Comparison of ENCODE assay signal across 26 cellular contexts in the genomic region with DNA sequence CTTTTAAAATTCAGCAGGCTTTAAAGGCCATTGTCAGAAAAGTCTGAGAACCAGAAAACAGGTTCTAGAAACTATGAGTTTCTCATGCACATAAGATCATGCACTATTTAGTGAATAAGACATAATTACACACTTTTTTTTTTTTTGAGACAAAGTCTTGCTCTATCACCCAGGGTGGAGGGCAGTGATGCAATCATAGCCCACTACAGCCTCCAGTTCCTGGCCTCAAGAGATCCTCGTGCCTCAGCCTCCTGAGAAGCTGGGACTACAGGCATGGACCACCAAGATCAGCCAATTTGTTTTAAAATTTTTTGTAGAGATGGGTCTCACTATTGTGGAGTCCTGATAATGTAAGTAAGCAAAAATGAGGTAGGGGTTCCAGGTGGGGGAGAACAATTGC.
DNase-seq lines count a peak whose midpoint lies in the region; ATAC-seq and TF ChIP-seq lines count a peak whose summit lies in the region.
"Had no signal": no experiment of that assay in that cellular context is flagged by ENCODE, and none has a peak within 500 bp of the region (broad histone marks: within the 10 kb centered on the region; RNA-seq: fewer than 3 reads in every experiment).

No MANE protein-coding gene starts in this region.

- H3K27me3 ChIP-seq in CD8-positive, alpha-beta T cell (ENCODE audit: insufficient read depth, low read length), result no peaks in the 10 kb centered on the region
- no peaks in the 10 kb centered on the region for H3K27me3 ChIP-seq in smooth muscle cell (ENCODE audit: low read depth)
- H3K27me3 ChIP-seq: adrenal gland, breast epithelium, heart right ventricle had no signal

- no peaks in the 10 kb centered on the region for H3K9me3 Mint-ChIP-seq in CD8-positive, alpha-beta T cell
- H3K9me3 Mint-ChIP-seq in IgD-negative memory B cell (no peaks in the 10 kb centered on the region), activated B cell treated with CpG ODN at 0.5 μM for 24 hours (no peaks in the 10 kb centered on the region)
- H3K9me3 Mint-ChIP-seq: GM23338, HFFc6 had no signal

- H3K79me2 ChIP-seq in smooth muscle cell (ENCODE audit: low read depth), result no peaks in the 10 kb centered on the region

- DNase-seq in CD8-positive, alpha-beta T cell, result no peak
- no peak for DNase-seq in activated B cell treated with CpG ODN at 0.5 μM for 24 hours
- no peak for DNase-seq in smooth muscle cell (lab: John Stamatoyannopoulos, UW; ENCODE audit: unreplicated experiment)
- no peak for DNase-seq in NCI-H146 treated with DMSO at 0.1 percent for 48 hours (lab: John Stamatoyannopoulos, UW; ENCODE audit: unreplicated experiment)
- no peak for DNase-seq in sciatic nerve (ENCODE audit: low spot score)
- DNase-seq: activated CD4-positive, alpha-beta T cell treated with anti-CD3 and anti-CD28 coated beads, Interleukin-2, amount 50 U/mL, for 4 hours; activated gamma-delta T cell; adrenal gland; DMS153; effector CD8-positive, alpha-beta T cell; erythroblast; heart right ventricle; HFFc6; left cardiac atrium; NCI-H1436; NCI-H510A treated with DMSO at 0.1 percent for 48 hours; occipital lobe; stimulated activated CD4-positive, alpha-beta T cell treated with anti-CD3 and anti-CD28 coated beads, Interleukin-2, amount 100 ng/mL, for 48 hours; stimulated activated naive CD4-positive, alpha-beta T cell; T-helper 9 cell had no signal

- ATAC-seq in CD8-positive, alpha-beta T cell, result no peak
- no peak for ATAC-seq in activated B cell treated with CpG ODN at 0.5 μM for 24 hours (ENCODE audit: low read depth)
- ATAC-seq in sciatic nerve, result no peak
- no peak for ATAC-seq in GM21526 (IDR thresholded peaks at IDR 0.05; ENCODE audit: low FRiP score, unreplicated experiment)
- ATAC-seq: GM23338, left cardiac atrium had no signal

- WGBS in smooth muscle cell (ENCODE audit: low lambda C conversion rate), result 89% methylated on average over 1 of the region's 1 CpG

- H3K27me3 Mint-ChIP-seq in CD8-positive, alpha-beta T cell (ENCODE audit: low read depth), result no peaks in the 10 kb centered on the region
- H3K27me3 Mint-ChIP-seq in IgD-negative memory B cell, result no peaks in the 10 kb centered on the region
- H3K27me3 Mint-ChIP-seq in activated B cell treated with CpG ODN at 0.5 μM for 24 hours, result no peaks in the 10 kb centered on the region

- POLR2A ChIA-PET in CD8-positive, alpha-beta T cell (lab: Charles Lee), result interaction anchor here (0.9 to 2.9 kb wide), 2 partner anchors 15 to 108 kb away, joined by 3 to 11 read pairs; no protein-coding TSS in a partner anchor
- POLR2A ChIA-PET in activated B cell treated with CpG ODN at 0.5 μM for 24 hours (lab: Charles Lee), result interaction anchor here (0.9 to 2.2 kb wide), 6 partner anchors 9 to 370 kb away, joined by 3 to 6 read pairs (median 4); partner anchors contain the start of gene SLC25A24

- H3K36me3 Mint-ChIP-seq in CD8-positive, alpha-beta T cell, result no peaks in the 10 kb centered on the region
- H3K36me3 Mint-ChIP-seq in IgD-negative memory B cell (no peaks in the 10 kb centered on the region), activated B cell treated with CpG ODN at 0.5 μM for 24 hours (ENCODE audit: low read depth) (no peaks in the 10 kb centered on the region)

- peak overlapping the region; percentile 55 for H3K4me2 ChIP-seq in smooth muscle cell
- H3K4me2 ChIP-seq: GM23338 had no signal

- H3K4me3 Mint-ChIP-seq in CD8-positive, alpha-beta T cell, result no peak overlapping the region
- H3K4me3 Mint-ChIP-seq in IgD-negative memory B cell (peak overlapping the region in 3 of 4 donors; percentile 15 to 50 (median 47)), activated B cell treated with CpG ODN at 0.5 μM for 24 hours (peak overlapping the region; percentile 24)
- H3K4me3 Mint-ChIP-seq: GM23338, HFFc6 had no signal

- H3K4me1 ChIP-seq in CD8-positive, alpha-beta T cell (ENCODE audit: insufficient read depth, low read length), result peaks cover 43% of the 10 kb centered on the region
- no peaks in the 10 kb centered on the region for H3K4me1 ChIP-seq in smooth muscle cell (ENCODE audit: low read depth)
- H3K4me1 ChIP-seq: adrenal gland, breast epithelium had no signal

- peaks cover 62% of the 10 kb centered on the region for H3K4me1 Mint-ChIP-seq in CD8-positive, alpha-beta T cell (ENCODE audit: low read depth)
- H3K4me1 Mint-ChIP-seq in IgD-negative memory B cell, result peaks cover 53 to 69% (median 58%) of the 10 kb centered on the region in 3 donors
- H3K4me1 Mint-ChIP-seq in activated B cell treated with CpG ODN at 0.5 μM for 24 hours, result peaks cover 93% of the 10 kb centered on the region

- H3K4me3 ChIP-seq in CD8-positive, alpha-beta T cell (ENCODE audit: low read depth, low read length), result no peak overlapping the region
- no peak overlapping the region for H3K4me3 ChIP-seq in smooth muscle cell
- H3K4me3 ChIP-seq: adrenal gland, breast epithelium, GM23338, heart right ventricle, skin epidermis, thoracic aorta had no signal

- no peak for TF ChIP-seq CTCF in CD8-positive, alpha-beta T cell (IDR thresholded peaks at IDR 0.05)
- TF ChIP-seq CTCF in activated B cell treated with CpG ODN at 0.5 μM for 24 hours (IDR thresholded peaks at IDR 0.05), result no peak
- no peak for TF ChIP-seq CTCF in smooth muscle cell (IDR thresholded peaks at IDR 0.05; ENCODE audit: borderline replicate concordance, insufficient read depth, poor library complexity, severe bottlenecking)

- no peak overlapping the region for H2AFZ ChIP-seq in smooth muscle cell (ENCODE audit: low read depth)
- H2AFZ ChIP-seq: GM23338 had no signal

- intact Hi-C loops in CD8-positive, alpha-beta T cell (cut with DNase I, micrococcal nuclease), result loop anchor here in 1 of 2 experiments (5.0 kb wide), 2 partner anchors 43 to 252 kb away; no protein-coding TSS in a partner anchor
- intact Hi-C loops in activated B cell treated with CpG ODN at 0.5 μM for 24 hours (cut with micrococcal nuclease) (no loop called here), sciatic nerve (cut with DNase I) (no loop called here)

- no peak overlapping the region for H3K27ac ChIP-seq in CD8-positive, alpha-beta T cell (ENCODE audit: low read depth, low read length)
- peak overlapping the region; percentile 8 for H3K27ac ChIP-seq in smooth muscle cell (ENCODE audit: low read depth)
- H3K27ac ChIP-seq: adrenal gland, breast epithelium, thoracic aorta had no signal

- H3K9ac ChIP-seq in smooth muscle cell (ENCODE audit: low read depth), result no peak overlapping the region

- CTCF ChIA-PET in CD8-positive, alpha-beta T cell (lab: Charles Lee), result interaction anchor here (0.7 to 1.5 kb wide), 2 partner anchors 20 to 48 kb away, joined by 3 to 6 read pairs; no protein-coding TSS in a partner anchor
- CTCF ChIA-PET in activated B cell treated with CpG ODN at 0.5 μM for 24 hours (lab: Charles Lee), result no interaction called here

- H4K20me1 ChIP-seq in smooth muscle cell (ENCODE audit: low read depth), result no peaks in the 10 kb centered on the region

- H3K36me3 ChIP-seq in CD8-positive, alpha-beta T cell (ENCODE audit: insufficient read depth, low read length), result no peaks in the 10 kb centered on the region
- H3K36me3 ChIP-seq in smooth muscle cell (ENCODE audit: low read depth), result no peaks in the 10 kb centered on the region
- H3K36me3 ChIP-seq: adrenal gland, breast epithelium, heart right ventricle, thoracic aorta had no signal

- H3K9me3 ChIP-seq in CD8-positive, alpha-beta T cell (ENCODE audit: low read length), result no peaks in the 10 kb centered on the region
- no peaks in the 10 kb centered on the region for H3K9me3 ChIP-seq in smooth muscle cell (replicated peaks; ENCODE audit: low read depth)
- H3K9me3 ChIP-seq: adrenal gland, breast epithelium, heart right ventricle, thoracic aorta had no signal

- peak overlapping the region; percentile 70 for H3K27ac Mint-ChIP-seq in CD8-positive, alpha-beta T cell
- peak overlapping the region; percentile 12 to 56 (median 12) for H3K27ac Mint-ChIP-seq in IgD-negative memory B cell
- H3K27ac Mint-ChIP-seq in activated B cell treated with CpG ODN at 0.5 μM for 24 hours, result peak overlapping the region; percentile 89
- H3K27ac Mint-ChIP-seq: GM23338, HFFc6 had no signal

- H3F3A ChIP-seq in smooth muscle cell (ENCODE audit: low read depth), result no peaks in the 10 kb centered on the region

Comparison
In these comparisons a context has a peak if more than half of its experiments do, and no peak if none do; other contexts are left out.
1. H3K27ac Mint-ChIP-seq: peak in every context shown above with its lines; median percentile 89 in activated B cell treated with CpG ODN at 0.5 μM for 24 hours; 70 in CD8-positive, alpha-beta T cell; 12 in IgD-negative memory B cell.